ENCODE assay signal across 17 cellular contexts in genomic region chr1:232884262-232884661, GRCh38.
DNase-seq lines count a peak whose midpoint lies in the region; ATAC-seq and TF ChIP-seq lines count a peak whose summit lies in the region.
"Had no signal": no experiment of that assay in that cellular context is flagged by ENCODE, and none has a peak within 500 bp of the region (broad histone marks: within the 10 kb centered on the region; RNA-seq: fewer than 3 reads in every experiment).

No MANE protein-coding gene starts in this region.

- TF ChIP-seq CTCF in brain microvascular endothelial cell (IDR thresholded peaks at IDR 0.05; ENCODE audit: low read depth, low read length, missing control alignments), result no peak

- no peak overlapping the region for H3K4me3 ChIP-seq in brain microvascular endothelial cell (ENCODE audit: low read depth, low read length)
- H3K4me3 ChIP-seq: A549, SK-N-MC had no signal

- H3K36me3 ChIP-seq in brain microvascular endothelial cell (replicated peaks), result no peaks in the 10 kb centered on the region

- DNase-seq in AG20443 (ENCODE audit: low spot score) (peak; percentile 16), M059J (ENCODE audit: low read depth) (peak; percentile 72), brain microvascular endothelial cell (peak; percentile 16), islet precursor cell (peak; percentile 28), NCI-H128 (lab: John Stamatoyannopoulos, UW; ENCODE audit: unreplicated experiment) (no peak), posterior cingulate gyrus (no peak), amniotic stem cell (lab: John Stamatoyannopoulos, UW) (no peak)
- DNase-seq: AML-193, H7, Kasumi-1, NCI-H1417, NCI-H1930, NCI-H774 had no signal

- in situ Hi-C loops in brain microvascular endothelial cell (cut with HindIII; ENCODE audit: low pct_ligation_motif_present, low sequenced_read_pairs), result no loop called here

- peaks cover 21% of the 10 kb centered on the region for H3K27me3 ChIP-seq in brain microvascular endothelial cell (replicated peaks)

- H3K27ac ChIP-seq in brain microvascular endothelial cell, result no peak overlapping the region
- H3K27ac ChIP-seq: A549, SK-N-MC had no signal

- intact Hi-C loops in posterior cingulate gyrus (cut with DNase I), result no loop called here

- ATAC-seq in SK-N-SH treated with all-trans-retinoic acid at 6 μM for 48 hours, result no peak
- ATAC-seq: A549, Right ventricle myocardium inferior had no signal

TF ChIP-seq in SK-N-SH treated with all-trans-retinoic acid at 6 μM for 48 hours, 23 proteins besides CTCF, POLR2A, EP300 and RAD21:
- TF ChIP-seq TOX (CRISPR knock-in tag; IDR thresholded peaks at IDR 0.05; ENCODE audit: borderline replicate concordance), result no peak
TF ChIP-seq in SK-N-SH treated with all-trans-retinoic acid at 6 μM for 48 hours: peak in this region for 0.

Comparison
In these comparisons a context has a peak if more than half of its experiments do, and no peak if none do; other contexts are left out.
1. DNase-seq: peak in AG20443 (single experiment), M059J (single experiment), brain microvascular endothelial cell (single experiment) and islet precursor cell (single experiment); none in NCI-H128 (single experiment), posterior cingulate gyrus (0 of 10) and amniotic stem cell (single experiment).